In the genomic region with DNA sequence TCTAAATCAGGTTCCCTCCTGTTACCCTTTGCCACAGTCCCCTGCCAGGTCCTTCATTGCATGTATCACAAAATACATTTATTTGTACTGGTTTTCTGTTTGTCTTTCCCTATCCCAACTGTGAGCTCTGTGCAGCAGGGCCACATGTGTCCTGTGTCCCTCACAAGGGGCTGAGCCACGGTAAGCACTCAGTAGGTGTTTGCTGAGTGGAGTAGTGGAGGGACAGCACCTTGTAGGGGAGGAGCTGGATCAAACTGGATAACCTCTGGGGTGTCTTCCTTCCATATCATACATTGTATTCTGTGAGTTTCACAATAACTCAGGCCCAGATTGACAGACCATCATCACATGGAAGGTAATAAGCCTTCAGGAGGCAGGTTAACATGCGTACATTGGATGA, we compare ENCODE assay signal across 30 cellular contexts. TPM values are rescaled to one million over a fixed set of nuclear protein-coding genes. Genes with fewer than 3 reads are reported as not detected.
DNase-seq lines count a peak whose midpoint lies in the region; ATAC-seq and TF ChIP-seq lines count a peak whose summit lies in the region.
"Had no signal": no experiment of that assay in that cellular context is flagged by ENCODE, and none has a peak within 500 bp of the region (broad histone marks: within the 10 kb centered on the region; RNA-seq: fewer than 3 reads in every experiment).

No MANE protein-coding gene starts in this region.

- H3K9me3 Mint-ChIP-seq in activated T-cell treated with anti-CD3 and anti-CD28 coated beads, Interleukin-2, amount 50 U/mL, for 72 hours, result no peaks in the 10 kb centered on the region
- H3K9me3 Mint-ChIP-seq in T-cell, result no peaks in the 10 kb centered on the region
- no peaks in the 10 kb centered on the region for H3K9me3 Mint-ChIP-seq in effector memory CD8-positive, alpha-beta T cell
- H3K9me3 Mint-ChIP-seq in stimulated activated memory B cell treated with anti-CD40 and anti-IgM and Interleukin-4, amounts not matched to agents 10 μg/mL and 1 μg/mL and 100 μg/mL, for 72 hours, result no peaks in the 10 kb centered on the region
- H3K9me3 Mint-ChIP-seq: activated CD4-positive, alpha-beta memory T cell treated with anti-CD3 and anti-CD28 coated beads, Interleukin-2, amount 10 ng/mL, durations not matched to agents 7 days and 5 days; CD4-positive, alpha-beta T cell; WTC11 had no signal

- peak overlapping the region; percentile 73 for H3K27ac Mint-ChIP-seq in activated T-cell treated with anti-CD3 and anti-CD28 coated beads, Interleukin-2, amount 50 U/mL, for 72 hours
- peak overlapping the region; percentile 2 to 9 for H3K27ac Mint-ChIP-seq in T-cell
- H3K27ac Mint-ChIP-seq in effector memory CD8-positive, alpha-beta T cell, result peak overlapping the region; percentile 67 to 75
- H3K27ac Mint-ChIP-seq in stimulated activated memory B cell treated with anti-CD40 and anti-IgM and Interleukin-4, amounts not matched to agents 10 μg/mL and 1 μg/mL and 100 μg/mL, for 72 hours, result peak overlapping the region; percentile 37
- H3K27ac Mint-ChIP-seq: activated CD4-positive, alpha-beta memory T cell treated with anti-CD3 and anti-CD28 coated beads, Interleukin-2, amount 10 ng/mL, durations not matched to agents 7 days and 5 days; CD4-positive, alpha-beta T cell; WTC11 had no signal

- POLR2A ChIA-PET in T-cell (lab: Charles Lee), result no interaction called here

- no peak for DNase-seq in activated T-cell treated with anti-CD3 and anti-CD28 coated beads, Interleukin-2, amount 50 U/mL, for 72 hours
- no peak for DNase-seq in activated T-cell treated with anti-CD3 and anti-CD28 coated beads for 4 hours
- no peak for DNase-seq in T-cell
- DNase-seq in effector memory CD8-positive, alpha-beta T cell, result no peak
- no peak for DNase-seq in activated CD4-positive, CD25-positive, alpha-beta regulatory T cell treated with anti-CD3 and anti-CD28 coated beads, Interleukin-2, amount 50 U/mL, for 72 hours
- DNase-seq in RPMI8226, result no peak
- DNase-seq: activated CD4-positive, alpha-beta memory T cell treated with anti-CD3 and anti-CD28 coated beads, Interleukin-2, amount 10 ng/mL, durations not matched to agents 7 days and 5 days; activated gamma-delta T cell; amniotic stem cell; brain microvascular endothelial cell; CD4-positive, alpha-beta T cell; esophagus squamous epithelium; foreskin keratinocyte; heart right ventricle; Kasumi-1; NCI-H1436; NCI-H2081; NCI-H2227 treated with DMSO at 0.1 percent for 48 hours; NCI-H69; occipital lobe; SHP77; sigmoid colon; stimulated activated CD4-positive, alpha-beta T cell treated with anti-CD3 and anti-CD28 coated beads, Interleukin-12 subunit alpha, Interleukin-12 subunit beta, amount 100 ng/mL, for 4 hours; stimulated activated CD4-positive, alpha-beta T cell treated with anti-CD3 and anti-CD28 coated beads, Interleukin-4, amount 100 ng/mL, for 1 hour; SW 1271 had no signal

- H3K4me3 Mint-ChIP-seq in activated T-cell treated with anti-CD3 and anti-CD28 coated beads, Interleukin-2, amount 50 U/mL, for 72 hours, result no peak overlapping the region
- no peak overlapping the region for H3K4me3 Mint-ChIP-seq in T-cell
- H3K4me3 Mint-ChIP-seq in effector memory CD8-positive, alpha-beta T cell, result no peak overlapping the region
- H3K4me3 Mint-ChIP-seq in stimulated activated memory B cell treated with anti-CD40 and anti-IgM and Interleukin-4, amounts not matched to agents 10 μg/mL and 1 μg/mL and 100 μg/mL, for 72 hours, result no peak overlapping the region
- H3K4me3 Mint-ChIP-seq: activated CD4-positive, alpha-beta memory T cell treated with anti-CD3 and anti-CD28 coated beads, Interleukin-2, amount 10 ng/mL, durations not matched to agents 7 days and 5 days; CD4-positive, alpha-beta T cell; WTC11 had no signal

- no peak for ATAC-seq in activated T-cell treated with anti-CD3 and anti-CD28 coated beads, Interleukin-2, amount 50 U/mL, for 72 hours (replicated peaks in 1 of 2)
- ATAC-seq in T-cell (replicated peaks in 1 of 4), result no peak
- ATAC-seq in effector memory CD8-positive, alpha-beta T cell (replicated peaks), result no peak
- ATAC-seq in stimulated activated memory B cell treated with anti-CD40 and anti-IgM and Interleukin-4, amounts not matched to agents 10 μg/mL and 1 μg/mL and 100 μg/mL, for 72 hours, result no peak
- no peak for ATAC-seq in SK-N-SH treated with all-trans-retinoic acid at 6 μM for 48 hours
- ATAC-seq: foreskin keratinocyte, heart right ventricle, HepG2 had no signal

- peaks cover 4 to 22% of the 10 kb centered on the region in 2 donors for H3K36me3 Mint-ChIP-seq in activated T-cell treated with anti-CD3 and anti-CD28 coated beads, Interleukin-2, amount 50 U/mL, for 72 hours (ENCODE audit: insufficient read depth in 2 of 2)
- peaks cover 70% of the 10 kb centered on the region for H3K36me3 Mint-ChIP-seq in T-cell
- H3K36me3 Mint-ChIP-seq in effector memory CD8-positive, alpha-beta T cell (ENCODE audit: insufficient read depth), result peaks cover 68% of the 10 kb centered on the region
- peaks cover 77% of the 10 kb centered on the region for H3K36me3 Mint-ChIP-seq in stimulated activated memory B cell treated with anti-CD40 and anti-IgM and Interleukin-4, amounts not matched to agents 10 μg/mL and 1 μg/mL and 100 μg/mL, for 72 hours
- H3K36me3 Mint-ChIP-seq: WTC11 had no signal

- H3K27me3 Mint-ChIP-seq in activated T-cell treated with anti-CD3 and anti-CD28 coated beads, Interleukin-2, amount 50 U/mL, for 72 hours (ENCODE audit: low read depth), result no peaks in the 10 kb centered on the region
- no peaks in the 10 kb centered on the region for H3K27me3 Mint-ChIP-seq in T-cell
- no peaks in the 10 kb centered on the region for H3K27me3 Mint-ChIP-seq in effector memory CD8-positive, alpha-beta T cell
- no peaks in the 10 kb centered on the region for H3K27me3 Mint-ChIP-seq in stimulated activated memory B cell treated with anti-CD40 and anti-IgM and Interleukin-4, amounts not matched to agents 10 μg/mL and 1 μg/mL and 100 μg/mL, for 72 hours
- H3K27me3 Mint-ChIP-seq: activated CD4-positive, alpha-beta memory T cell treated with anti-CD3 and anti-CD28 coated beads, Interleukin-2, amount 10 ng/mL, durations not matched to agents 7 days and 5 days; CD4-positive, alpha-beta T cell had no signal

- peaks cover 53% of the 10 kb centered on the region for H3K4me1 Mint-ChIP-seq in activated T-cell treated with anti-CD3 and anti-CD28 coated beads, Interleukin-2, amount 50 U/mL, for 72 hours (ENCODE audit: low read depth)
- peaks cover 19 to 24% (median 19%) of the 10 kb centered on the region in 3 donors for H3K4me1 Mint-ChIP-seq in T-cell
- peaks cover 29 to 34% of the 10 kb centered on the region in 2 donors for H3K4me1 Mint-ChIP-seq in effector memory CD8-positive, alpha-beta T cell (ENCODE audit: low read depth in 2 of 2)
- H3K4me1 Mint-ChIP-seq in stimulated activated memory B cell treated with anti-CD40 and anti-IgM and Interleukin-4, amounts not matched to agents 10 μg/mL and 1 μg/mL and 100 μg/mL, for 72 hours, result peaks cover 80% of the 10 kb centered on the region

- CTCF ChIA-PET in T-cell (lab: Charles Lee), result no interaction called here

TF ChIP-seq in SK-N-SH treated with all-trans-retinoic acid at 6 μM for 48 hours, 23 proteins besides CTCF, POLR2A, EP300 and RAD21 (continues in another document):
- TF ChIP-seq SNAI2 (CRISPR knock-in tag; IDR thresholded peaks at IDR 0.05), result no peak
- TF ChIP-seq, protein P1, sequence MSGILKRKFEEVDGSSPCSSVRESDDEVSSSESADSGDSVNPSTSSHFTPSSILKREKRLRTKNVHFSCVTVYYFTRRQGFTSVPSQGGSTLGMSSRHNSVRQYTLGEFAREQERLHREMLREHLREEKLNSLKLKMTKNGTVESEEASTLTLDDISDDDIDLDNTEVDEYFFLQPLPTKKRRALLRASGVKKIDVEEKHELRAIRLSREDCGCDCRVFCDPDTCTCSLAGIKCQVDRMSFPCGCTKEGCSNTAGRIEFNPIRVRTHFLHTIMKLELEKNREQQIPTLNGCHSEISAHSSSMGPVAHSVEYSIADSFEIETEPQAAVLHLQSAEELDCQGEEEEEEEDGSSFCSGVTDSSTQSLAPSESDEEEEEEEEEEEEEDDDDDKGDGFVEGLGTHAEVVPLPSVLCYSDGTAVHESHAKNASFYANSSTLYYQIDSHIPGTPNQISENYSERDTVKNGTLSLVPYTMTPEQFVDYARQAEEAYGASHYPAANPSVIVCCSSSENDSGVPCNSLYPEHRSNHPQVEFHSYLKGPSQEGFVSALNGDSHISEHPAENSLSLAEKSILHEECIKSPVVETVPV (CRISPR knock-in tag; IDR thresholded peaks at IDR 0.05), result no peak
- TF ChIP-seq, protein P2, sequence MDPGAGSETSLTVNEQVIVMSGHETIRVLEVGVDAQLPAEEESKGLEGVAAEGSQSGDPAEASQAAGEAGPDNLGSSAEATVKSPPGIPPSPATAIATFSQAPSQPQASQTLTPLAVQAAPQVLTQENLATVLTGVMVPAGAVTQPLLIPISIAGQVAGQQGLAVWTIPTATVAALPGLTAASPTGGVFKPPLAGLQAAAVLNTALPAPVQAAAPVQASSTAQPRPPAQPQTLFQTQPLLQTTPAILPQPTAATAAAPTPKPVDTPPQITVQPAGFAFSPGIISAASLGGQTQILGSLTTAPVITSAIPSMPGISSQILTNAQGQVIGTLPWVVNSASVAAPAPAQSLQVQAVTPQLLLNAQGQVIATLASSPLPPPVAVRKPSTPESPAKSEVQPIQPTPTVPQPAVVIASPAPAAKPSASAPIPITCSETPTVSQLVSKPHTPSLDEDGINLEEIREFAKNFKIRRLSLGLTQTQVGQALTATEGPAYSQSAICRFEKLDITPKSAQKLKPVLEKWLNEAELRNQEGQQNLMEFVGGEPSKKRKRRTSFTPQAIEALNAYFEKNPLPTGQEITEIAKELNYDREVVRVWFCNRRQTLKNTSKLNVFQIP (CRISPR knock-in tag; IDR thresholded peaks at IDR 0.05; ENCODE audit: borderline replicate concordance, low read depth), result no peak
- TF ChIP-seq ZFP30 (CRISPR knock-in tag; IDR thresholded peaks at IDR 0.05), result no peak
- no peak for TF ChIP-seq PPARA (CRISPR knock-in tag; IDR thresholded peaks at IDR 0.05; ENCODE audit: borderline replicate concordance)
- TF ChIP-seq, protein P3, sequence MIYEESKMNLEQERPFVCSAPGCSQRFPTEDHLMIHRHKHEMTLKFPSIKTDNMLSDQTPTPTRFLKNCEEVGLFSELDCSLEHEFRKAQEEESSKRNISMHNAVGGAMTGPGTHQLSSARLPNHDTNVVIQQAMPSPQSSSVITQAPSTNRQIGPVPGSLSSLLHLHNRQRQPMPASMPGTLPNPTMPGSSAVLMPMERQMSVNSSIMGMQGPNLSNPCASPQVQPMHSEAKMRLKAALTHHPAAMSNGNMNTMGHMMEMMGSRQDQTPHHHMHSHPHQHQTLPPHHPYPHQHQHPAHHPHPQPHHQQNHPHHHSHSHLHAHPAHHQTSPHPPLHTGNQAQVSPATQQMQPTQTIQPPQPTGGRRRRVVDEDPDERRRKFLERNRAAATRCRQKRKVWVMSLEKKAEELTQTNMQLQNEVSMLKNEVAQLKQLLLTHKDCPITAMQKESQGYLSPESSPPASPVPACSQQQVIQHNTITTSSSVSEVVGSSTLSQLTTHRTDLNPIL (CRISPR knock-in tag; IDR thresholded peaks at IDR 0.05; ENCODE audit: low read depth), result no peak
- TF ChIP-seq ZNF70 (CRISPR knock-in tag; IDR thresholded peaks at IDR 0.05), result no peak
- TF ChIP-seq RARB (CRISPR knock-in tag; IDR thresholded peaks at IDR 0.05), result no peak
- no peak for TF ChIP-seq ZC3H10 (CRISPR knock-in tag; IDR thresholded peaks at IDR 0.05)
- no peak for TF ChIP-seq OSR1 (CRISPR knock-in tag; IDR thresholded peaks at IDR 0.05)

RNA-seq across cellular contexts. Expression of a gene that starts 25.9 kb away (rescaled TPM):
- total RNA-seq in activated T-cell treated with anti-CD3 and anti-CD28 coated beads, Interleukin-2, amount 50 U/mL, for 72 hours, result 10 to 100 TPM; 10.2 to 18.7 TPM
- 10 to 100 TPM; 27.8 to 33.7 (median 28.4) TPM for total RNA-seq in T-cell
- total RNA-seq: foreskin keratinocyte, HepG2, myocyte had no signal

Comparison
In these comparisons a context has a peak if more than half of its experiments do, and no peak if none do; other contexts are left out.
1. H3K27ac Mint-ChIP-seq: peak in every context shown above with its lines; median percentile 73 in activated T-cell treated with anti-CD3 and anti-CD28 coated beads, Interleukin-2, amount 50 U/mL, for 72 hours; 71 in effector memory CD8-positive, alpha-beta T cell; 37 in stimulated activated memory B cell treated with anti-CD40 and anti-IgM and Interleukin-4, amounts not matched to agents 10 μg/mL and 1 μg/mL and 100 μg/mL, for 72 hours; 6 in T-cell.